1 cellular context compared by ENCODE assay signal in genomic region chr22:37740455-37741311, GRCh38.
TF ChIP-seq lines count a peak whose summit lies in the region.

No MANE protein-coding gene starts in this region.

TF ChIP-seq in HepG2, 621 proteins besides CTCF, POLR2A, EP300 and RAD21:
- peak; percentile 28 for TF ChIP-seq U2AF1 (optimal IDR thresholded peaks at IDR 0.05; ENCODE audit: low read depth, low read length)
- 0 out of 2 replicates have a peak, but pooled peaks have one; percentile 22 for TF ChIP-seq SALL2 (CRISPR knock-in tag; IDR thresholded peaks at IDR 0.05)
- no peak for TF ChIP-seq KDM5A (IDR thresholded peaks at IDR 0.05; ENCODE audit: borderline replicate concordance, low read length)
